ENCODE assay signal across 21 cellular contexts in the genomic region with DNA sequence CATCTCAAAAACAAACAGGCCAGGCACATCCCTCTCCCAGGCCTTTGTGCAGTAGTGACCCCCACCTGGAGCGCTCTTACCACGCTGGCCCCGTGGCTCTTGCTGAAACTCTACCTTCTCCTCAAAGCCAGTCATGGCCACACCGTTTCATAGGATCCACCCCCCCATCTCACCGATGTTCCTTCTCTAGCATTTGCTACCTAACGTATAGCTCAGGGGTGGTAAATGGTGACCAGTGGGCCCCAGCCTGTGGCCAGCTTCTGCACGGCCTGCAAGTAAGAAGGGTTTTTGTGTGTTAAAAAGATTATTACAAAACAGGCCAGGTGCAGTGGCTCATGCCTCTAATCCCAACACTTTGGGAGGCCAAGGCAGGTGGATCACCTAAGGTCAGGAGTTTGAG. TPM values are rescaled to one million over a fixed set of nuclear protein-coding genes. Genes with fewer than 3 reads are reported as not detected.
A peak's percentile ranks its signal among the peaks of the same experiment; 100 is the strongest.
DNase-seq lines count a peak whose midpoint lies in the region; ATAC-seq and TF ChIP-seq lines count a peak whose summit lies in the region.
"Had no signal": no experiment of that assay in that cellular context is flagged by ENCODE, and none has a peak within 500 bp of the region (broad histone marks: within the 10 kb centered on the region; RNA-seq: fewer than 3 reads in every experiment).

No MANE protein-coding gene starts in this region.

- no peak for DNase-seq in activated CD8-positive, alpha-beta T cell treated with anti-CD3 and anti-CD28 coated beads, Interleukin-2, amount 10 ng/mL, durations not matched to agents 7 days and 5 days
- no peak for DNase-seq in activated CD8-positive, alpha-beta T cell treated with anti-CD3 and anti-CD28 coated beads for 36 hours
- DNase-seq in H7 (peak; percentile 43), glutamatergic neuron (peak; percentile 6), brain microvascular endothelial cell (no peak), SK-N-DZ (ENCODE audit: low spot score) (no peak)
- no peak for DNase-seq in stimulated activated effector memory CD8-positive, alpha-beta T cell treated with anti-CD3 and anti-CD28 coated beads, Interleukin-12 subunit alpha, Interleukin-12 subunit beta, amount 100 ng/mL, for 72 hours (ENCODE audit: low spot score in 2 of 2)
- DNase-seq in CD8-positive, alpha-beta memory T cell, result no peak
- DNase-seq: EL; GM23248; HCEC 1CT; KBM-7; NCI-H1092; NCI-H1436; NCI-H226; NCI-H748 treated with DMSO at 0.1 percent for 48 hours; NK-92 treated with Interleukin-12 subunit alpha and Interleukin-12 subunit beta, amount 100 ng/mL, for 24 hours had no signal

- H3K9me3 ChIP-seq in CD8-positive, alpha-beta memory T cell (ENCODE audit: low read length), result no peaks in the 10 kb centered on the region
- H3K9me3 ChIP-seq: A549, SJSA1 had no signal

- H3K4me1 ChIP-seq in CD8-positive, alpha-beta memory T cell (ENCODE audit: insufficient read depth, low read length), result no peaks in the 10 kb centered on the region
- H3K4me1 ChIP-seq: A549 had no signal

- peak overlapping the region; percentile 21 for H3K27ac Mint-ChIP-seq in activated CD8-positive, alpha-beta T cell treated with anti-CD3 and anti-CD28 coated beads, Interleukin-2, amount 10 ng/mL, durations not matched to agents 7 days and 5 days
- no peak overlapping the region for H3K27ac Mint-ChIP-seq in activated CD8-positive, alpha-beta T cell treated with anti-CD3 and anti-CD28 coated beads for 36 hours
- no peak overlapping the region for H3K27ac Mint-ChIP-seq in glutamatergic neuron (ENCODE audit: unreplicated experiment)
- H3K27ac Mint-ChIP-seq in stimulated activated effector memory CD8-positive, alpha-beta T cell treated with anti-CD3 and anti-CD28 coated beads, Interleukin-12 subunit alpha, Interleukin-12 subunit beta, amount 100 ng/mL, for 72 hours, result peak overlapping the region; percentile 68
- no peak overlapping the region for H3K27ac Mint-ChIP-seq in CD8-positive, alpha-beta memory T cell
- H3K27ac Mint-ChIP-seq: B cell had no signal

- H3K27ac ChIP-seq in brain microvascular endothelial cell, result no peak overlapping the region
- no peak overlapping the region for H3K27ac ChIP-seq in CD8-positive, alpha-beta memory T cell (ENCODE audit: low read depth, low read length)
- H3K27ac ChIP-seq: A549, GM23248, SJSA1 had no signal

- H3K9me3 Mint-ChIP-seq in activated CD8-positive, alpha-beta T cell treated with anti-CD3 and anti-CD28 coated beads, Interleukin-2, amount 10 ng/mL, durations not matched to agents 7 days and 5 days (ENCODE audit: insufficient read depth), result no peaks in the 10 kb centered on the region
- H3K9me3 Mint-ChIP-seq in activated CD8-positive, alpha-beta T cell treated with anti-CD3 and anti-CD28 coated beads for 36 hours, result no peaks in the 10 kb centered on the region
- H3K9me3 Mint-ChIP-seq in glutamatergic neuron (ENCODE audit: unreplicated experiment), result no peaks in the 10 kb centered on the region
- H3K9me3 Mint-ChIP-seq in stimulated activated effector memory CD8-positive, alpha-beta T cell treated with anti-CD3 and anti-CD28 coated beads, Interleukin-12 subunit alpha, Interleukin-12 subunit beta, amount 100 ng/mL, for 72 hours, result no peaks in the 10 kb centered on the region
- no peaks in the 10 kb centered on the region for H3K9me3 Mint-ChIP-seq in CD8-positive, alpha-beta memory T cell
- H3K9me3 Mint-ChIP-seq: CD14-positive monocyte had no signal

- intact Hi-C loops in activated CD8-positive, alpha-beta T cell treated with anti-CD3 and anti-CD28 coated beads for 36 hours (cut with micrococcal nuclease), result no loop called here

- H3K36me3 Mint-ChIP-seq in activated CD8-positive, alpha-beta T cell treated with anti-CD3 and anti-CD28 coated beads, Interleukin-2, amount 10 ng/mL, durations not matched to agents 7 days and 5 days (ENCODE audit: low read depth), result no peaks in the 10 kb centered on the region
- no peaks in the 10 kb centered on the region for H3K36me3 Mint-ChIP-seq in activated CD8-positive, alpha-beta T cell treated with anti-CD3 and anti-CD28 coated beads for 36 hours (ENCODE audit: low read depth)
- H3K36me3 Mint-ChIP-seq in glutamatergic neuron (ENCODE audit: unreplicated experiment), result no peaks in the 10 kb centered on the region
- H3K36me3 Mint-ChIP-seq in stimulated activated effector memory CD8-positive, alpha-beta T cell treated with anti-CD3 and anti-CD28 coated beads, Interleukin-12 subunit alpha, Interleukin-12 subunit beta, amount 100 ng/mL, for 72 hours, result no peaks in the 10 kb centered on the region
- peaks cover 0 to 1% (median 0%) of the 10 kb centered on the region in 3 donors for H3K36me3 Mint-ChIP-seq in CD8-positive, alpha-beta memory T cell
- H3K36me3 Mint-ChIP-seq: CD14-positive monocyte had no signal

- in situ Hi-C loops in brain microvascular endothelial cell (cut with HindIII; ENCODE audit: low pct_ligation_motif_present, low sequenced_read_pairs), result no loop called here

- H3K27me3 Mint-ChIP-seq in activated CD8-positive, alpha-beta T cell treated with anti-CD3 and anti-CD28 coated beads, Interleukin-2, amount 10 ng/mL, durations not matched to agents 7 days and 5 days (ENCODE audit: low read depth), result no peaks in the 10 kb centered on the region
- no peaks in the 10 kb centered on the region for H3K27me3 Mint-ChIP-seq in activated CD8-positive, alpha-beta T cell treated with anti-CD3 and anti-CD28 coated beads for 36 hours
- H3K27me3 Mint-ChIP-seq in glutamatergic neuron (ENCODE audit: unreplicated experiment), result no peaks in the 10 kb centered on the region
- H3K27me3 Mint-ChIP-seq in CD8-positive, alpha-beta memory T cell, result peaks cover 4 to 5% of the 10 kb centered on the region in 2 donors

- POLR2A ChIA-PET in activated CD8-positive, alpha-beta T cell treated with anti-CD3 and anti-CD28 coated beads, Interleukin-2, amount 10 ng/mL, durations not matched to agents 7 days and 5 days (lab: Charles Lee), result no interaction called here
- POLR2A ChIA-PET in activated CD8-positive, alpha-beta T cell treated with anti-CD3 and anti-CD28 coated beads for 36 hours (lab: Charles Lee), result interaction anchor here (0.6 kb wide), 1 partner anchor 48 kb away, joined by 3 read pairs; no protein-coding TSS in a partner anchor
- POLR2A ChIA-PET in CD8-positive, alpha-beta memory T cell (lab: Charles Lee), result no interaction called here

- H3K4me3 Mint-ChIP-seq in activated CD8-positive, alpha-beta T cell treated with anti-CD3 and anti-CD28 coated beads, Interleukin-2, amount 10 ng/mL, durations not matched to agents 7 days and 5 days, result no peak overlapping the region
- no peak overlapping the region for H3K4me3 Mint-ChIP-seq in activated CD8-positive, alpha-beta T cell treated with anti-CD3 and anti-CD28 coated beads for 36 hours
- H3K4me3 Mint-ChIP-seq in glutamatergic neuron (ENCODE audit: unreplicated experiment), result no peak overlapping the region
- H3K4me3 Mint-ChIP-seq in stimulated activated effector memory CD8-positive, alpha-beta T cell treated with anti-CD3 and anti-CD28 coated beads, Interleukin-12 subunit alpha, Interleukin-12 subunit beta, amount 100 ng/mL, for 72 hours, result no peak overlapping the region
- H3K4me3 Mint-ChIP-seq in CD8-positive, alpha-beta memory T cell, result no peak overlapping the region
- H3K4me3 Mint-ChIP-seq: B cell, CD14-positive monocyte had no signal

- CTCF ChIA-PET in activated CD8-positive, alpha-beta T cell treated with anti-CD3 and anti-CD28 coated beads, Interleukin-2, amount 10 ng/mL, durations not matched to agents 7 days and 5 days (lab: Charles Lee), result interaction anchor here (1.0 to 1.5 kb wide), 3 partner anchors 11 to 426 kb away, joined by 3 to 5 read pairs (median 3); no protein-coding TSS in a partner anchor
- CTCF ChIA-PET in activated CD8-positive, alpha-beta T cell treated with anti-CD3 and anti-CD28 coated beads for 36 hours (lab: Charles Lee), result interaction anchor here (0.9 to 5.1 kb wide), 5 partner anchors 8 to 33 kb away, joined by 3 to 33 read pairs (median 7); no protein-coding TSS in a partner anchor
- CTCF ChIA-PET in CD8-positive, alpha-beta memory T cell (lab: Charles Lee), result interaction anchor here (2.4 kb wide), 1 partner anchor 19 kb away, joined by 7 read pairs; no protein-coding TSS in a partner anchor

- H3K36me3 ChIP-seq in H7 (replicated peaks; ENCODE audit: control insufficient read depth, insufficient read depth, low read length) (no peaks in the 10 kb centered on the region), brain microvascular endothelial cell (replicated peaks) (no peaks in the 10 kb centered on the region)
- H3K36me3 ChIP-seq in CD8-positive, alpha-beta memory T cell (ENCODE audit: insufficient read depth, low read length), result no peaks in the 10 kb centered on the region
- H3K36me3 ChIP-seq: SJSA1 had no signal

- H3K4me3 ChIP-seq in H7 (ENCODE audit: insufficient read depth, low read depth, low read length), result no peak overlapping the region
- H3K4me3 ChIP-seq in brain microvascular endothelial cell (ENCODE audit: low read depth, low read length), result no peak overlapping the region
- no peak overlapping the region for H3K4me3 ChIP-seq in CD8-positive, alpha-beta memory T cell (ENCODE audit: low read length)
- H3K4me3 ChIP-seq: A549, GM23248, SJSA1 had no signal

- no peak for ATAC-seq in activated CD8-positive, alpha-beta T cell treated with anti-CD3 and anti-CD28 coated beads, Interleukin-2, amount 10 ng/mL, durations not matched to agents 7 days and 5 days
- ATAC-seq in activated CD8-positive, alpha-beta T cell treated with anti-CD3 and anti-CD28 coated beads for 36 hours, result no peak
- no peak for ATAC-seq in stimulated activated effector memory CD8-positive, alpha-beta T cell treated with anti-CD3 and anti-CD28 coated beads, Interleukin-12 subunit alpha, Interleukin-12 subunit beta, amount 100 ng/mL, for 72 hours
- ATAC-seq: A549 had no signal

- H3K27me3 ChIP-seq in H7 (ENCODE audit: control insufficient read depth, insufficient read depth, low read length), result no peaks in the 10 kb centered on the region
- peaks cover 3% of the 10 kb centered on the region for H3K27me3 ChIP-seq in brain microvascular endothelial cell (replicated peaks)
- no peaks in the 10 kb centered on the region for H3K27me3 ChIP-seq in CD8-positive, alpha-beta memory T cell (ENCODE audit: insufficient read depth, low read length, poor library complexity, severe bottlenecking)
- H3K27me3 ChIP-seq: SJSA1 had no signal

- peaks cover 21% of the 10 kb centered on the region for H3K4me1 Mint-ChIP-seq in activated CD8-positive, alpha-beta T cell treated with anti-CD3 and anti-CD28 coated beads, Interleukin-2, amount 10 ng/mL, durations not matched to agents 7 days and 5 days (ENCODE audit: low read depth)
- no peaks in the 10 kb centered on the region for H3K4me1 Mint-ChIP-seq in activated CD8-positive, alpha-beta T cell treated with anti-CD3 and anti-CD28 coated beads for 36 hours (ENCODE audit: low read depth)
- H3K4me1 Mint-ChIP-seq in glutamatergic neuron (ENCODE audit: low read depth, unreplicated experiment), result peaks cover 10% of the 10 kb centered on the region
- no peaks in the 10 kb centered on the region for H3K4me1 Mint-ChIP-seq in stimulated activated effector memory CD8-positive, alpha-beta T cell treated with anti-CD3 and anti-CD28 coated beads, Interleukin-12 subunit alpha, Interleukin-12 subunit beta, amount 100 ng/mL, for 72 hours
- no peaks in the 10 kb centered on the region for H3K4me1 Mint-ChIP-seq in CD8-positive, alpha-beta memory T cell
- H3K4me1 Mint-ChIP-seq: B cell had no signal

- TF ChIP-seq CTCF in activated CD8-positive, alpha-beta T cell treated with anti-CD3 and anti-CD28 coated beads for 36 hours (IDR thresholded peaks at IDR 0.05), result no peak
- TF ChIP-seq CTCF in glutamatergic neuron (IDR thresholded peaks at IDR 0.05; ENCODE audit: partially characterized antibody, unreplicated experiment), result no peak
- TF ChIP-seq CTCF in brain microvascular endothelial cell (IDR thresholded peaks at IDR 0.05; ENCODE audit: low read depth, low read length, missing control alignments), result no peak

RNA-seq across cellular contexts. Expression of a gene that starts 43.8 kb away (rescaled TPM):
- 10 to 100 TPM; 65.6 to 67.0 TPM for total RNA-seq in activated CD8-positive, alpha-beta T cell treated with anti-CD3 and anti-CD28 coated beads, Interleukin-2, amount 10 ng/mL, durations not matched to agents 7 days and 5 days
- 10 to 100 TPM; 53.1 to 57.7 TPM for total RNA-seq in activated CD8-positive, alpha-beta T cell treated with anti-CD3 and anti-CD28 coated beads for 36 hours
- 58.8 and 59.2 TPM in 2 replicates for total RNA-seq in H7 (2014; rRNA removed; shearing (Covaris generic))
- 4.2 TPM for total RNA-seq in glutamatergic neuron (ENCODE audit: unreplicated experiment)
- 73.7 and 89.4 TPM in 2 replicates for polyA plus RNA-seq in SK-N-DZ (2014; cell fraction: cytosol; rRNA removed)
- 36.9 and 47.1 TPM in 2 replicates for polyA plus RNA-seq in SK-N-DZ (2014; cell fraction: nucleus; rRNA removed)
- total RNA-seq in CD8-positive, alpha-beta memory T cell, result 10 to 100 TPM; 37.0 to 38.3 TPM
- polyA plus RNA-seq in CD8-positive, alpha-beta memory T cell, result 1.1 TPM

Comparison
In these comparisons a context has a peak if more than half of its experiments do, and no peak if none do; other contexts are left out.
1. H3K27ac Mint-ChIP-seq: peak in activated CD8-positive, alpha-beta T cell treated with anti-CD3 and anti-CD28 coated beads, Interleukin-2, amount 10 ng/mL, durations not matched to agents 7 days and 5 days (single experiment) and stimulated activated effector memory CD8-positive, alpha-beta T cell treated with anti-CD3 and anti-CD28 coated beads, Interleukin-12 subunit alpha, Interleukin-12 subunit beta, amount 100 ng/mL, for 72 hours (single experiment); none in activated CD8-positive, alpha-beta T cell treated with anti-CD3 and anti-CD28 coated beads for 36 hours (single experiment), glutamatergic neuron (single experiment) and CD8-positive, alpha-beta memory T cell (0 of 8).
2. DNase-seq: peak in H7 (single experiment) and glutamatergic neuron (single experiment); none in activated CD8-positive, alpha-beta T cell treated with anti-CD3 and anti-CD28 coated beads, Interleukin-2, amount 10 ng/mL, durations not matched to agents 7 days and 5 days (single experiment), activated CD8-positive, alpha-beta T cell treated with anti-CD3 and anti-CD28 coated beads for 36 hours (single experiment), stimulated activated effector memory CD8-positive, alpha-beta T cell treated with anti-CD3 and anti-CD28 coated beads, Interleukin-12 subunit alpha, Interleukin-12 subunit beta, amount 100 ng/mL, for 72 hours (0 of 2), brain microvascular endothelial cell (single experiment), SK-N-DZ (single experiment) and CD8-positive, alpha-beta memory T cell (0 of 5).